Comparison of ENCODE assay signal across 18 cellular contexts in genomic region chr2:169050476-169051240, GRCh38. TPM values are rescaled to one million over a fixed set of nuclear protein-coding genes. Genes with fewer than 3 reads are reported as not detected.
A peak's percentile ranks its signal among the peaks of the same experiment; 100 is the strongest.
DNase-seq lines count a peak whose midpoint lies in the region; ATAC-seq, FAIRE-seq and TF ChIP-seq lines count a peak whose summit lies in the region.
"Had no signal": no experiment of that assay in that cellular context is flagged by ENCODE, and none has a peak within 500 bp of the region (broad histone marks: within the 10 kb centered on the region; RNA-seq: fewer than 3 reads in every experiment).

No MANE protein-coding gene starts in this region.

- H3K27ac ChIP-seq in naive thymus-derived CD4-positive, alpha-beta T cell (ENCODE audit: low read depth, low read length), result no peak overlapping the region
- H3K27ac ChIP-seq in right atrium auricular region (no peak overlapping the region), vagina (no peak overlapping the region)
- H3K27ac ChIP-seq: BLaER1, SJCRH30, spleen had no signal

- POLR2A ChIA-PET in naive thymus-derived CD4-positive, alpha-beta T cell (lab: Charles Lee), result no interaction called here

- H3K4me1 Mint-ChIP-seq in naive thymus-derived CD4-positive, alpha-beta T cell, result peaks cover 0 to 3% (median 0%) of the 10 kb centered on the region in 7 donors

- no peak overlapping the region for H3K4me3 Mint-ChIP-seq in naive thymus-derived CD4-positive, alpha-beta T cell

- H3K9me3 Mint-ChIP-seq in naive thymus-derived CD4-positive, alpha-beta T cell, result peaks cover 10 to 24% (median 14%) of the 10 kb centered on the region in 11 donors

- no peaks in the 10 kb centered on the region for H3K4me1 ChIP-seq in naive thymus-derived CD4-positive, alpha-beta T cell (ENCODE audit: control insufficient read depth in 2 of 2, insufficient read depth in 2 of 2, low read length in 2 of 2)
- H3K4me1 ChIP-seq in right atrium auricular region (no peaks in the 10 kb centered on the region), vagina (no peaks in the 10 kb centered on the region)
- H3K4me1 ChIP-seq: BLaER1, SJCRH30, spleen had no signal

- peaks cover 0 to 10% (median 4%) of the 10 kb centered on the region in 5 donors for H3K27me3 Mint-ChIP-seq in naive thymus-derived CD4-positive, alpha-beta T cell

- H3K36me3 ChIP-seq in bronchial epithelial cell (ENCODE audit: control insufficient read depth, insufficient read depth, low read length) (no peaks in the 10 kb centered on the region), right atrium auricular region (no peaks in the 10 kb centered on the region), vagina (no peaks in the 10 kb centered on the region)
- no peaks in the 10 kb centered on the region for H3K36me3 ChIP-seq in naive thymus-derived CD4-positive, alpha-beta T cell (ENCODE audit: control insufficient read depth in 2 of 3, insufficient read depth in 3 of 3, low read length in 3 of 3)
- H3K36me3 ChIP-seq: BLaER1, SJCRH30, spleen had no signal

- intact Hi-C loops in naive thymus-derived CD4-positive, alpha-beta T cell (cut with micrococcal nuclease), result no loop called here
- intact Hi-C loops in vagina (cut with DNase I), result no loop called here

- no peaks in the 10 kb centered on the region for H3K27me3 ChIP-seq in bronchial epithelial cell (ENCODE audit: control insufficient read depth, insufficient read depth, low read length)
- no peaks in the 10 kb centered on the region for H3K27me3 ChIP-seq in naive thymus-derived CD4-positive, alpha-beta T cell (ENCODE audit: control insufficient read depth in 2 of 2, insufficient read depth in 2 of 2, low read length in 2 of 2)
- H3K27me3 ChIP-seq in right atrium auricular region, result no peaks in the 10 kb centered on the region
- no peaks in the 10 kb centered on the region for H3K27me3 ChIP-seq in vagina
- H3K27me3 ChIP-seq: BLaER1, SJCRH30, spleen had no signal

- H3K4me3 ChIP-seq in bronchial epithelial cell (ENCODE audit: low read depth, low read length) (no peak overlapping the region), right atrium auricular region (no peak overlapping the region), vagina (no peak overlapping the region)
- H3K4me3 ChIP-seq in naive thymus-derived CD4-positive, alpha-beta T cell (ENCODE audit: low read length), result no peak overlapping the region
- H3K4me3 ChIP-seq: BLaER1, SJCRH30, spleen had no signal

- no peaks in the 10 kb centered on the region for H3K9me3 ChIP-seq in naive thymus-derived CD4-positive, alpha-beta T cell (ENCODE audit: control insufficient read depth in 2 of 3, low read length in 3 of 3)
- H3K9me3 ChIP-seq in right atrium auricular region, result peaks cover 0 to 12% of the 10 kb centered on the region in 2 donors
- H3K9me3 ChIP-seq in vagina, result peaks cover 4% of the 10 kb centered on the region

- FAIRE-seq in bronchial epithelial cell (lab: Jason Lieb, UNC), result peak; percentile 47
- FAIRE-seq: urothelium cell line had no signal

- TF ChIP-seq CTCF in bronchial epithelial cell (IDR thresholded peaks at IDR 0.05; ENCODE audit: insufficient read depth, low read length, severe bottlenecking), result no peak
- TF ChIP-seq CTCF in right atrium auricular region (IDR thresholded peaks at IDR 0.05), result no peak
- TF ChIP-seq CTCF in vagina (IDR thresholded peaks at IDR 0.05), result no peak

- peaks cover 0 to 13% (median 8%) of the 10 kb centered on the region in 5 donors for H3K36me3 Mint-ChIP-seq in naive thymus-derived CD4-positive, alpha-beta T cell

- CTCF ChIA-PET in naive thymus-derived CD4-positive, alpha-beta T cell (lab: Charles Lee), result no interaction called here

- peak; percentile 46 for DNase-seq in EL
- peak; percentile 75 for DNase-seq in OCI-M1 (lab: John Stamatoyannopoulos, UW)
- DNase-seq in bronchial epithelial cell (ENCODE audit: low read depth), result peak; percentile 95
- DNase-seq in naive thymus-derived CD4-positive, alpha-beta T cell, result no peak
- no peak for DNase-seq in right atrium auricular region (ENCODE audit: low spot score)
- no peak for DNase-seq in amygdala (lab: John Stamatoyannopoulos, UW)
- DNase-seq in vagina (ENCODE audit: extremely low spot score in 2 of 2), result no peak
- DNase-seq: central memory CD4-positive, alpha-beta T cell; effector memory CD4-positive, alpha-beta T cell; mesenchymal stem cell; NCI-H2029; NCI-H524 treated with DMSO at 0.1 percent for 48 hours; SJCRH30; spleen; stimulated activated CD8-positive, alpha-beta memory T cell treated with anti-CD3 and anti-CD28 coated beads, Interleukin-4, amount 100 ng/mL, for 48 hours had no signal

- peak; percentile 71 for ATAC-seq in naive thymus-derived CD4-positive, alpha-beta T cell

- H3K27ac Mint-ChIP-seq in naive thymus-derived CD4-positive, alpha-beta T cell, result no peak overlapping the region

- TF ChIP-seq POLR2A in vagina (IDR thresholded peaks at IDR 0.05), result no peak

RNA-seq across cellular contexts. Expression of gene DHRS9, which starts 18.7 kb away (rescaled TPM):
- 5.8 and 19.1 TPM in 2 replicates for total RNA-seq in bronchial epithelial cell
- 1 to 10 TPM in 1 of 5 experiments, under 1 TPM in 3, not detected in 1; 0.17 to 1.1 (median 0.30) TPM for total RNA-seq in naive thymus-derived CD4-positive, alpha-beta T cell
- not detected for polyA plus RNA-seq in naive thymus-derived CD4-positive, alpha-beta T cell
- 100 to 1,000 TPM in 1 of 2 donors, 10 to 100 TPM in 1; 31.4 to 135 TPM for total RNA-seq in right atrium auricular region
- not detected for total RNA-seq in vagina
- total RNA-seq: SJCRH30 had no signal

RNA-seq across cellular contexts. Expression of gene ABCB11, which starts 19.5 kb away (rescaled TPM):
- total RNA-seq in bronchial epithelial cell, result 0.26 TPM in 2 replicates
- not detected for total RNA-seq in naive thymus-derived CD4-positive, alpha-beta T cell
- polyA plus RNA-seq in naive thymus-derived CD4-positive, alpha-beta T cell, result not detected
- under 1 TPM; 0.12 to 0.33 TPM for total RNA-seq in right atrium auricular region
- not detected for total RNA-seq in vagina
- total RNA-seq: SJCRH30; T-helper 2 cell treated with Interferon-gamma antibody and Interleukin-4, amounts not matched to agents 100 ng/mL and 5 ng/mL, for 36 hours had no signal

Comparison
In these comparisons a context has a peak if more than half of its experiments do, and no peak if none do; other contexts are left out.
1. DNase-seq: peak in EL (single experiment), OCI-M1 (single experiment) and bronchial epithelial cell (single experiment); none in naive thymus-derived CD4-positive, alpha-beta T cell (0 of 9), right atrium auricular region (single experiment), amygdala (0 of 56) and vagina (0 of 2).